19 cellular contexts compared by ENCODE assay signal in genomic region chr5:11640474-11640873, GRCh38.
"Had no signal": no experiment of that assay in that cellular context is flagged by ENCODE, and none has a peak within 500 bp of the region (broad histone marks: within the 10 kb centered on the region; RNA-seq: fewer than 3 reads in every experiment).

No MANE protein-coding gene starts in this region.

- DNase-seq: nephron progenitor cell; nucleus accumbens; pancreas; right cardiac atrium; right lobe of liver; sigmoid colon; small intestine; stimulated activated CD4-positive, alpha-beta T cell treated with anti-CD3 and anti-CD28 coated beads, Interleukin-15, amount 100 ng/mL, for 24 hours; stimulated activated CD4-positive, alpha-beta T cell treated with anti-CD3 and anti-CD28 coated beads, Interleukin-2, amount 100 ng/mL, for 24 hours; stimulated activated CD4-positive, alpha-beta T cell treated with anti-CD3 and anti-CD28 coated beads, Interleukin-2, amount 100 ng/mL, for 48 hours; stimulated activated CD4-positive, alpha-beta T cell treated with anti-CD3 and anti-CD28 coated beads, Interleukin-4, amount 100 ng/mL, for 24 hours; stimulated activated naive B cell treated with anti-CD40 and anti-IgM and Interleukin-4, amounts not matched to agents 10 μg/mL and 1 μg/mL and 100 μg/mL, for 72 hours; stimulated activated naive CD4-positive, alpha-beta T cell treated with Interleukin-2 at 50 U/mL for 16 hours; stomach; thyroid gland; trophoblast cell; upper lobe of left lung had no signal

- ATAC-seq: natural killer cell treated with Interleukin-12 subunit alpha and Interleukin-12 subunit beta and Interleukin-15 and Interleukin-18, amount 100 ng/mL, for 72 hours; pancreas; right cardiac atrium; right lobe of liver; stimulated activated effector memory CD8-positive, alpha-beta T cell treated with anti-CD3 and anti-CD28 coated beads, Interleukin-12 subunit alpha, Interleukin-12 subunit beta, amount 100 ng/mL, for 72 hours; stimulated activated naive B cell treated with anti-CD40 and anti-IgM and Interleukin-4, amounts not matched to agents 10 μg/mL and 1 μg/mL and 100 μg/mL, for 72 hours had no signal
